23 cellular contexts compared by ENCODE assay signal in genomic region chr13:38372818-38373217, GRCh38.
"Had no signal": no experiment of that assay in that cellular context is flagged by ENCODE, and none has a peak within 500 bp of the region (broad histone marks: within the 10 kb centered on the region; RNA-seq: fewer than 3 reads in every experiment).

No MANE protein-coding gene starts in this region.

- H3K4me1 Mint-ChIP-seq: activated T-helper 17 cell treated with anti-CD3 and anti-CD28 coated beads, Interleukin-2, amount 50 U/mL, for 72 hours; stimulated activated memory B cell treated with anti-CD40 and anti-IgM and Interleukin-4, amounts not matched to agents 10 μg/mL and 1 μg/mL and 100 μg/mL, for 72 hours; WTC11 had no signal

- H3K36me3 Mint-ChIP-seq: stimulated activated memory B cell treated with anti-CD40 and anti-IgM and Interleukin-4, amounts not matched to agents 10 μg/mL and 1 μg/mL and 100 μg/mL, for 72 hours; WTC11 had no signal

- H3K4me3 ChIP-seq: adrenal gland, esophagus squamous epithelium, lower lobe of right lung, ovary, stomach, suprapubic skin, tibial nerve had no signal

- H3K27me3 ChIP-seq: adrenal gland, esophagus squamous epithelium, neutrophil, ovary, stomach, suprapubic skin, tibial nerve had no signal

- H3K27ac ChIP-seq: adrenal gland, esophagus squamous epithelium, lower lobe of right lung, neutrophil, ovary, stomach, suprapubic skin, tibial nerve had no signal

- H3K36me3 ChIP-seq: adrenal gland, esophagus squamous epithelium, lower lobe of right lung, neutrophil, ovary, stomach, suprapubic skin, tibial nerve had no signal

- H3K4me3 Mint-ChIP-seq: activated T-cell treated with anti-CD3 and anti-CD28 coated beads, Interleukin-2, amount 50 U/mL, for 24 hours; activated T-helper 17 cell treated with anti-CD3 and anti-CD28 coated beads, Interleukin-2, amount 50 U/mL, for 72 hours; natural killer cell treated with Interleukin-12 subunit alpha and Interleukin-12 subunit beta and Interleukin-15 and Interleukin-18, amount 100 ng/mL, for 72 hours; stimulated activated memory B cell treated with anti-CD40 and anti-IgM and Interleukin-4, amounts not matched to agents 10 μg/mL and 1 μg/mL and 100 μg/mL, for 72 hours; WTC11 had no signal

- H3K9me3 ChIP-seq: adrenal gland, esophagus squamous epithelium, lower lobe of right lung, neutrophil, ovary, stomach, suprapubic skin, tibial nerve had no signal

- ATAC-seq: activated naive CD4-positive, alpha-beta T cell treated with anti-CD3 and anti-CD28 coated beads, Interleukin-2, amount 50 U/mL, for 72 hours; activated T-helper 17 cell treated with anti-CD3 and anti-CD28 coated beads, Interleukin-2, amount 50 U/mL, for 72 hours; lower lobe of right lung; natural killer cell treated with Interleukin-12 subunit alpha and Interleukin-12 subunit beta and Interleukin-15 and Interleukin-18, amount 100 ng/mL, for 72 hours; sciatic nerve; stimulated activated memory B cell treated with anti-CD40 and anti-IgM and Interleukin-4, amounts not matched to agents 10 μg/mL and 1 μg/mL and 100 μg/mL, for 72 hours; WTC11 had no signal

- H3K9me3 Mint-ChIP-seq: activated T-helper 17 cell treated with anti-CD3 and anti-CD28 coated beads, Interleukin-2, amount 50 U/mL, for 72 hours; stimulated activated memory B cell treated with anti-CD40 and anti-IgM and Interleukin-4, amounts not matched to agents 10 μg/mL and 1 μg/mL and 100 μg/mL, for 72 hours had no signal

- DNase-seq: activated CD8-positive, alpha-beta memory T cell treated with anti-CD3 and anti-CD28 coated beads for 24 hours; activated CD8-positive, alpha-beta memory T cell treated with anti-CD3 and anti-CD28 coated beads, Interleukin-2, amount 50 U/mL, for 4 hours; activated T-cell treated with anti-CD3 and anti-CD28 coated beads, Interleukin-2, amount 50 U/mL, for 24 hours; adrenal gland; central memory CD4-positive, alpha-beta T cell; effector memory CD4-positive, alpha-beta T cell; esophagus squamous epithelium; kidney; lower lobe of right lung; midbrain; ovary; small intestine; stomach; T-helper 1 cell had no signal

- H3K4me1 ChIP-seq: adrenal gland, esophagus squamous epithelium, lower lobe of right lung, stomach, suprapubic skin, tibial nerve had no signal

- H3K27ac Mint-ChIP-seq: activated naive CD4-positive, alpha-beta T cell treated with anti-CD3 and anti-CD28 coated beads, Interleukin-2, amount 50 U/mL, for 72 hours; activated T-cell treated with anti-CD3 and anti-CD28 coated beads, Interleukin-2, amount 50 U/mL, for 24 hours; activated T-helper 17 cell treated with anti-CD3 and anti-CD28 coated beads, Interleukin-2, amount 50 U/mL, for 72 hours; natural killer cell treated with Interleukin-12 subunit alpha and Interleukin-12 subunit beta and Interleukin-15 and Interleukin-18, amount 100 ng/mL, for 72 hours; stimulated activated memory B cell treated with anti-CD40 and anti-IgM and Interleukin-4, amounts not matched to agents 10 μg/mL and 1 μg/mL and 100 μg/mL, for 72 hours; WTC11 had no signal
